ENCODE assay signal across 9 cellular contexts in the genomic region with DNA sequence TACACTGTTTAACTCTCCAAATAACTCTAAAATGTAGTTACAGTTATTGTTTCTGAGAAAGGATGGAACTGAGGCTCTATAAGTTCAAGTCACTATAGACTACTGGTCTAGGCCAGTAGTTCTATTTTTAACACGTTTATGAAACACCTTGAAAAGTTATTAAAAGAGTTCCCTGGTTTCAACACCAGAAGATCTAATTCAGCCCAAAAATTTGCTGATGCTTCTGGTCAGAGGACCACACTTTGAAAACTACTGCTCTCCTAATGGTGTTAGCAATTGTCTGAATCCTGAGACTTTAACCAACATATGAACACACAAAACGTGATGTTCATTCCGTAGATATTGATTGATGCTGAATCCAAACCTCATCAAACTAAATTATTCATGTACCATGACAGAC.
"Had no signal": no experiment of that assay in that cellular context is flagged by ENCODE, and none has a peak within 500 bp of the region (broad histone marks: within the 10 kb centered on the region; RNA-seq: fewer than 3 reads in every experiment).

No MANE protein-coding gene starts in this region.

- H3K9ac ChIP-seq: GM23248 had no signal

- H3K36me3 ChIP-seq: HAP-1 had no signal

- H3K4me3 Mint-ChIP-seq: GM23338, H9, HFFc6 had no signal

- H3K4me3 ChIP-seq: GM23248, GM23338, HAP-1 had no signal

- H3K4me1 ChIP-seq: HAP-1 had no signal

- ATAC-seq: GM23338, HCT116 had no signal

- H3K27ac Mint-ChIP-seq: GM23338, HFFc6 had no signal

- H3K27ac ChIP-seq: GM23248 had no signal

- H3K9me3 ChIP-seq: HAP-1 had no signal

- DNase-seq: GM23248, GOT3, H7, H9, HCEC 1CT, HFFc6 had no signal

- H3K4me1 Mint-ChIP-seq: GM23338 had no signal

- H2AFZ ChIP-seq: GM23248, GM23338 had no signal

- H3K9me3 Mint-ChIP-seq: GM23338, H9 had no signal

- H3K4me2 ChIP-seq: GM23338 had no signal
